In genomic region chr3:83230841-83231240, GRCh38 we compare ENCODE assay signal across 26 cellular contexts.
DNase-seq lines count a peak whose midpoint lies in the region; ATAC-seq and TF ChIP-seq lines count a peak whose summit lies in the region.
"Had no signal": no experiment of that assay in that cellular context is flagged by ENCODE, and none has a peak within 500 bp of the region (broad histone marks: within the 10 kb centered on the region; RNA-seq: fewer than 3 reads in every experiment).

No MANE protein-coding gene starts in this region.

- ATAC-seq in WTC11: no peak
- ATAC-seq in heart left ventricle: no peak
- ATAC-seq: SK-N-SH treated with all-trans-retinoic acid at 6 μM for 48 hours had no signal

- H3K9ac ChIP-seq in MM.1S (ENCODE audit: low read length): peak overlapping the region; percentile 54; the same call in 1 of the 2 replicates
- H3K9ac ChIP-seq in SK-N-MC (ENCODE audit: insufficient read length): no peak overlapping the region

- H2AFZ ChIP-seq in MM.1S (ENCODE audit: low read length): peak overlapping the region; percentile 61

- H3K4me2 ChIP-seq in MM.1S (ENCODE audit: low read depth, low read length): peak overlapping the region; percentile 57

- peak; percentile 7 for DNase-seq in NCI-H1105 treated with DMSO at 0.1 percent for 48 hours (lab: John Stamatoyannopoulos, UW)
- no peak for DNase-seq in NCI-H1105 (lab: John Stamatoyannopoulos, UW)
- DNase-seq in MM.1S: peak; percentile 86
- no peak for DNase-seq in SK-N-MC (ENCODE audit: low read depth, low spot score)
- DNase-seq in GF-D8 (lab: John Stamatoyannopoulos, UW): no peak
- DNase-seq in WTC11 (ENCODE audit: low spot score): no peak
- DNase-seq in inferior parietal cortex (ENCODE audit: extremely low spot score): no peak
- no peak for DNase-seq in heart left ventricle
- DNase-seq: ACHN; BE2C; CD8-positive, alpha-beta memory T cell; DMS79 treated with DMSO at 0.1 percent for 48 hours; H7; KBM-7; MG63; NCI-H1417 treated with DMSO at 0.1 percent for 48 hours; NCI-H1694 treated with DMSO at 0.1 percent for 48 hours; NCI-H2081 treated with DMSO at 0.1 percent for 48 hours; NCI-H446; NCI-H524 treated with DMSO at 0.1 percent for 48 hours; NCI-H774; OCI-M1; Peyer's patch had no signal

- TF ChIP-seq CTCF in MM.1S (IDR thresholded peaks at IDR 0.05; ENCODE audit: low read length) (no peak), WTC11 (IDR thresholded peaks at IDR 0.05) (no peak), heart left ventricle (IDR thresholded peaks at IDR 0.05) (no peak)

- no peak for TF ChIP-seq POLR2A in heart left ventricle (IDR thresholded peaks at IDR 0.05)

- H3K9me3 Mint-ChIP-seq in WTC11: no peaks in the 10 kb centered on the region
- H3K9me3 Mint-ChIP-seq: CD14-positive monocyte had no signal

- H3K9me3 ChIP-seq in MM.1S (replicated peaks; ENCODE audit: insufficient read depth, low read length) (no peaks in the 10 kb centered on the region), SK-N-MC (ENCODE audit: low read depth, low read length) (no peaks in the 10 kb centered on the region), heart left ventricle (no peaks in the 10 kb centered on the region)
- H3K9me3 ChIP-seq: BE2C, MG63, Peyer's patch had no signal

- H3K36me3 ChIP-seq in MM.1S (replicated peaks; ENCODE audit: insufficient read depth, low read length): no peaks in the 10 kb centered on the region
- no peaks in the 10 kb centered on the region for H3K36me3 ChIP-seq in SK-N-MC (ENCODE audit: insufficient read depth, low read length)
- no peaks in the 10 kb centered on the region for H3K36me3 ChIP-seq in heart left ventricle
- H3K36me3 ChIP-seq: BE2C, MG63, Peyer's patch had no signal

- peaks cover 5% of the 10 kb centered on the region for H3K4me1 Mint-ChIP-seq in WTC11
- H3K4me1 Mint-ChIP-seq: CD14-positive monocyte; CD8-positive, alpha-beta memory T cell had no signal

- intact Hi-C loops in heart left ventricle (cut with DNase I): no loop called here

- CTCF ChIA-PET in WTC11 (lab: Charles Lee): no interaction called here

- H3K79me2 ChIP-seq in MM.1S (ENCODE audit: low read length): no peaks in the 10 kb centered on the region

- no peaks in the 10 kb centered on the region for H3K27me3 Mint-ChIP-seq in WTC11 (ENCODE audit: low read depth)

- peak overlapping the region; percentile 70 for H3K27ac ChIP-seq in MM.1S (ENCODE audit: low read length)
- peak overlapping the region; percentile 86 for H3K27ac ChIP-seq in SK-N-MC
- no peak overlapping the region for H3K27ac ChIP-seq in heart left ventricle
- H3K27ac ChIP-seq: 22Rv1, Peyer's patch had no signal

- H3F3A ChIP-seq in MM.1S (ENCODE audit: insufficient read depth, low read length): peaks cover 8% of the 10 kb centered on the region

- 56 to 81% (median 73%) methylated on average over 3 of the region's 3 CpGs for WGBS in heart left ventricle, 4 donors

- no peak overlapping the region for H3K4me3 Mint-ChIP-seq in WTC11
- H3K4me3 Mint-ChIP-seq: CD14-positive monocyte; CD8-positive, alpha-beta memory T cell had no signal

- H3K4me3 ChIP-seq in MM.1S (ENCODE audit: low read length): peak overlapping the region; percentile 60
- H3K4me3 ChIP-seq in SK-N-MC: peak overlapping the region; percentile 57; the same call in 1 of the 2 replicates
- H3K4me3 ChIP-seq in heart left ventricle: no peak overlapping the region
- H3K4me3 ChIP-seq: MG63, Peyer's patch had no signal

- no peak overlapping the region for H3K27ac Mint-ChIP-seq in WTC11
- H3K27ac Mint-ChIP-seq: CD14-positive monocyte; CD8-positive, alpha-beta memory T cell had no signal

- H3K4me1 ChIP-seq in MM.1S (ENCODE audit: low read length) (0 out of 2 replicates have a peak, but pooled peaks cover 6% of the 10 kb centered on the region), heart left ventricle (no peaks in the 10 kb centered on the region)
- H3K4me1 ChIP-seq: BE2C, Peyer's patch had no signal

- H4K20me1 ChIP-seq in MM.1S (ENCODE audit: insufficient read depth, low read length): no peaks in the 10 kb centered on the region

- H3K9me2 ChIP-seq in MM.1S (replicated peaks; ENCODE audit: insufficient read depth, low read length): no peaks in the 10 kb centered on the region

- H3K27me3 ChIP-seq in MM.1S (replicated peaks; ENCODE audit: insufficient read depth, low read length) (no peaks in the 10 kb centered on the region), heart left ventricle (no peaks in the 10 kb centered on the region)
- H3K27me3 ChIP-seq: BE2C, MG63, Peyer's patch had no signal

- no peaks in the 10 kb centered on the region for H3K36me3 Mint-ChIP-seq in WTC11
- H3K36me3 Mint-ChIP-seq: CD14-positive monocyte; CD8-positive, alpha-beta memory T cell had no signal

- POLR2A ChIA-PET in WTC11 (lab: Charles Lee): no interaction called here

TF ChIP-seq in WTC11, 78 proteins besides CTCF, POLR2A, EP300 and RAD21 (continues in another document):
- TF ChIP-seq ELF4 (CRISPR knock-in tag; IDR thresholded peaks at IDR 0.05; ENCODE audit: low read depth) (no peak), ETV6 (CRISPR knock-in tag; IDR thresholded peaks at IDR 0.05) (no peak), TCF7 (CRISPR knock-in tag; IDR thresholded peaks at IDR 0.05; ENCODE audit: low read depth) (no peak), STAT6 (CRISPR knock-in tag; conservative IDR thresholded peaks at IDR 0.05; ENCODE audit: low read depth) (no peak), CBFB (CRISPR knock-in tag; IDR thresholded peaks at IDR 0.05; ENCODE audit: low read depth) (no peak), SMAD4 (CRISPR knock-in tag; IDR thresholded peaks at IDR 0.05) (no peak), PRDM15 (CRISPR knock-in tag; IDR thresholded peaks at IDR 0.05) (no peak), ZBTB21 (CRISPR knock-in tag; IDR thresholded peaks at IDR 0.05; ENCODE audit: borderline replicate concordance) (no peak), ZNF425 (CRISPR knock-in tag; conservative IDR thresholded peaks at IDR 0.05) (no peak)

Comparison
In these comparisons a context has a peak if more than half of its experiments do, and no peak if none do; other contexts are left out.
1. DNase-seq: peak in NCI-H1105 treated with DMSO at 0.1 percent for 48 hours (single experiment) and MM.1S (single experiment); none in NCI-H1105 (single experiment), SK-N-MC (single experiment), GF-D8 (single experiment), WTC11 (single experiment), inferior parietal cortex (single experiment) and heart left ventricle (0 of 5).
2. H3K27ac ChIP-seq: peak in MM.1S (single experiment) and SK-N-MC (single experiment); none in heart left ventricle (0 of 12).
3. H3K4me3 ChIP-seq: peak in MM.1S (single experiment) and SK-N-MC (single experiment); none in heart left ventricle (0 of 12).